Comparison of ENCODE assay signal across 8 cellular contexts in the genomic region with DNA sequence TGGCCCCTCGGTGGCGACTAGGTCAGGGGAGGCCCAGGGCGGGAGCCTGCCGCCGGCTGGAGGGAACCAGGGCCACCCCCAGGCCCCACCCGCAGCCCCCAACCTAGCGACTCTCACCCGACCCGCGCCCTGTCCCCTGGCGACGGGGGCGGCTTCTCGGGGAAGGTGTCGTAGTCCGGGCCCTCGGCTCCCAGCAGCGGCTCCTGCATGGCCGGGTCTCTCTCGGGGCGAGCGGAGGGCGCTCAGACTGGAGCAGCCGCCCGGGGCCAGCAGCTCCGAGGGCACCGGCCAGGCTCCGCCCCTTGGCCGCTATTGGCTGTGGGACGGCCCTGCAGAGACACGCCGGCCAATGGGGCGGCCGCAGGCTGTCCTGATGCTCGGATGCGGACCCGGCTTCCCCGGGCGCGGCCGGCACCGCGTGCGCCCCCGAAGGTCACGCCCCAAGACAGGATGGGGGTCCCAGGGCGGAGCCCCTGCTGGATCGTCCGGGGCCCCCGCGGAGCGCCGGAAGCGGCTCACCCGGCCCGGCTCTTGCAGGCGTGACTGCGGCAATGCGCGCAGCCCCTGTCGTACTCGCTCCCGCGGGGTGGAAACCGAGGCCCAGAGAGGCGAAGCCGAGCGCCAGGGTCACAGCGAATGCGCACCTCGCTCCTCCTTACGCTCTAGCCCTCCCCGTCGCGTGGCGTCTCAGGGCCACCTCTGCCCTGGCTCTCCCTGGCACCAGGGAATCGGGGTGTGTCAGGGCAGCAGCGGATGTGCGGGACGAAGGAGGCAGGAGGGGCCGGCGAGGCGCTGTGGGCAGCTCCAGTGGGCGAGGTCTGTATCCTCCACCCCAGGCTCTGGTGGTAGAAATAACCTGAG. TPM values are rescaled to one million over a fixed set of nuclear protein-coding genes. Genes with fewer than 3 reads are reported as not detected.
DNase-seq lines count a peak whose midpoint lies in the region; ATAC-seq, FAIRE-seq and TF ChIP-seq lines count a peak whose summit lies in the region.

A gene with protein sequence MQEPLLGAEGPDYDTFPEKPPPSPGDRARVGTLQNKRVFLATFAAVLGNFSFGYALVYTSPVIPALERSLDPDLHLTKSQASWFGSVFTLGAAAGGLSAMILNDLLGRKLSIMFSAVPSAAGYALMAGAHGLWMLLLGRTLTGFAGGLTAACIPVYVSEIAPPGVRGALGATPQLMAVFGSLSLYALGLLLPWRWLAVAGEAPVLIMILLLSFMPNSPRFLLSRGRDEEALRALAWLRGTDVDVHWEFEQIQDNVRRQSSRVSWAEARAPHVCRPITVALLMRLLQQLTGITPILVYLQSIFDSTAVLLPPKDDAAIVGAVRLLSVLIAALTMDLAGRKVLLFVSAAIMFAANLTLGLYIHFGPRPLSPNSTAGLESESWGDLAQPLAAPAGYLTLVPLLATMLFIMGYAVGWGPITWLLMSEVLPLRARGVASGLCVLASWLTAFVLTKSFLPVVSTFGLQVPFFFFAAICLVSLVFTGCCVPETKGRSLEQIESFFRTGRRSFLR (minus strand): TSS at position 249 of the 861 bp plus-strand sequence. CDS start 40 bp downstream, at position 209.

- H3K4me1 Mint-ChIP-seq in T-helper 1 cell treated with Interleukin-12 subunit alpha and Interleukin-12 subunit beta and Interleukin-4 antibody, amounts not matched to agents 30 μg/mL and 1 μg/mL, for 36 hours (ENCODE audit: low read depth): peaks cover 6% of the 10 kb centered on the region
- H3K4me1 Mint-ChIP-seq in progenitor cell of endocrine pancreas (ENCODE audit: low read depth): no peaks in the 10 kb centered on the region

- H3K36me3 Mint-ChIP-seq in T-helper 1 cell treated with Interleukin-12 subunit alpha and Interleukin-12 subunit beta and Interleukin-4 antibody, amounts not matched to agents 30 μg/mL and 1 μg/mL, for 36 hours (ENCODE audit: low read depth): no peaks in the 10 kb centered on the region
- no peaks in the 10 kb centered on the region for H3K36me3 Mint-ChIP-seq in progenitor cell of endocrine pancreas (ENCODE audit: insufficient read depth)

- H3K4me1 ChIP-seq in left ventricle myocardium inferior: peaks cover 21% of the 10 kb centered on the region
- H3K4me1 ChIP-seq in upper lobe of left lung: peaks cover 22 to 45% (median 32%) of the 10 kb centered on the region in 4 donors

- TF ChIP-seq EP300 in upper lobe of left lung (IDR thresholded peaks at IDR 0.05): no peak

- intact Hi-C loops in left ventricle myocardium inferior (cut with micrococcal nuclease): no loop called here

- H3K36me3 ChIP-seq in left ventricle myocardium inferior (peaks cover 14% of the 10 kb centered on the region), upper lobe of left lung (peaks cover 0 to 23% (median 7%) of the 10 kb centered on the region in 4 donors)

- peak within 1 kb of the TSS; percentile 86 for H3K27ac ChIP-seq in left ventricle myocardium inferior (replicated peaks)
- H3K27ac ChIP-seq in upper lobe of left lung: peak within 1 kb of the TSS; percentile 81 to 91 (median 87)

- peak; percentile 94 for FAIRE-seq in GM12891 (lab: Jason Lieb, UNC)

- H3K9me3 Mint-ChIP-seq in T-helper 1 cell treated with Interleukin-12 subunit alpha and Interleukin-12 subunit beta and Interleukin-4 antibody, amounts not matched to agents 30 μg/mL and 1 μg/mL, for 36 hours: no peaks in the 10 kb centered on the region
- H3K9me3 Mint-ChIP-seq in progenitor cell of endocrine pancreas (ENCODE audit: low read depth): no peaks in the 10 kb centered on the region

- DNase-seq in GM12891 (ENCODE audit: insufficient read length, low spot score) (peak; percentile 99), NCI-H1092 treated with DMSO at 0.1 percent for 48 hours (lab: John Stamatoyannopoulos, UW) (peak; percentile 87), amniotic stem cell (lab: John Stamatoyannopoulos, UW) (peak; percentile 42), left ventricle myocardium inferior (peak; percentile 88), progenitor cell of endocrine pancreas (ENCODE audit: low spot score, unreplicated experiment) (peak; percentile 82), upper lobe of left lung (peak; percentile 96 to 97)

- H3K27ac Mint-ChIP-seq in T-helper 1 cell treated with Interleukin-12 subunit alpha and Interleukin-12 subunit beta and Interleukin-4 antibody, amounts not matched to agents 30 μg/mL and 1 μg/mL, for 36 hours: no peak within 1 kb of the TSS
- no peak within 1 kb of the TSS for H3K27ac Mint-ChIP-seq in progenitor cell of endocrine pancreas

- H3K27me3 Mint-ChIP-seq in T-helper 1 cell treated with Interleukin-12 subunit alpha and Interleukin-12 subunit beta and Interleukin-4 antibody, amounts not matched to agents 30 μg/mL and 1 μg/mL, for 36 hours (ENCODE audit: low read depth): peaks cover 14% of the 10 kb centered on the region
- H3K27me3 Mint-ChIP-seq in progenitor cell of endocrine pancreas: peaks cover 37% of the 10 kb centered on the region

- no peaks in the 10 kb centered on the region for H3K27me3 ChIP-seq in left ventricle myocardium inferior (ENCODE audit: low read depth)
- peaks cover 0 to 3% (median 0%) of the 10 kb centered on the region in 4 donors for H3K27me3 ChIP-seq in upper lobe of left lung

- ATAC-seq in HG02623 (IDR thresholded peaks at IDR 0.05; ENCODE audit: unreplicated experiment): peak; percentile 80
- peak; percentile 93 to 97 for ATAC-seq in upper lobe of left lung (ENCODE audit: low FRiP score in 2 of 2)

- peak within 1 kb of the TSS; percentile 74 for H3K4me3 Mint-ChIP-seq in T-helper 1 cell treated with Interleukin-12 subunit alpha and Interleukin-12 subunit beta and Interleukin-4 antibody, amounts not matched to agents 30 μg/mL and 1 μg/mL, for 36 hours
- H3K4me3 Mint-ChIP-seq in progenitor cell of endocrine pancreas (ENCODE audit: low read depth): peak within 1 kb of the TSS; percentile 53

- peak within 1 kb of the TSS; percentile 78 for H3K4me3 ChIP-seq in left ventricle myocardium inferior
- peak within 1 kb of the TSS; percentile 57 to 79 (median 64) for H3K4me3 ChIP-seq in upper lobe of left lung

- no peak for TF ChIP-seq CTCF in left ventricle myocardium inferior (IDR thresholded peaks at IDR 0.05; ENCODE audit: borderline replicate concordance)
- TF ChIP-seq CTCF in progenitor cell of endocrine pancreas (IDR thresholded peaks at IDR 0.05; ENCODE audit: unreplicated experiment): no peak
- peak in 1 of 6 experiments; percentile 7 for TF ChIP-seq CTCF in upper lobe of left lung (IDR thresholded peaks at IDR 0.05)

- 0 to 1% methylated on average over 16 to 27 of the region's 84 CpGs for WGBS in upper lobe of left lung, 2 donors

- no peaks in the 10 kb centered on the region for H3K9me3 ChIP-seq in left ventricle myocardium inferior (replicated peaks)
- H3K9me3 ChIP-seq in upper lobe of left lung: no peaks in the 10 kb centered on the region

- TF ChIP-seq POLR2A in GM12891 (IDR thresholded peaks at IDR 0.05; ENCODE audit: low read depth, low read length) (no peak), upper lobe of left lung (IDR thresholded peaks at IDR 0.05) (peak in 3 of 4 donors; percentile 14 to 76 (median 37))

TF ChIP-seq in GM12891, 5 proteins besides CTCF, POLR2A, EP300 and RAD21:
- no peak for TF ChIP-seq POLR2AphosphoS5 (IDR thresholded peaks at IDR 0.05; ENCODE audit: low read depth, low read length)
- TF ChIP-seq PAX5 (IDR thresholded peaks at IDR 0.05; ENCODE audit: insufficient read depth, low read length, severe bottlenecking): no peak
- TF ChIP-seq SPI1 (IDR thresholded peaks at IDR 0.05; ENCODE audit: low read depth, low read length): no peak
- TF ChIP-seq POU2F2 (IDR thresholded peaks at IDR 0.05; ENCODE audit: low read depth, low read length): no peak
- no peak for TF ChIP-seq TAF1 (IDR thresholded peaks at IDR 0.05; ENCODE audit: low read depth, low read length)
TF ChIP-seq in GM12891: peak in this region for 0.

RNA-seq across cellular contexts. Expression of the gene that starts here (rescaled TPM):
- 11.0 TPM for polyA plus RNA-seq in GM12891 (2012; ENCODE audit: low read depth, missing spikeins)
- total RNA-seq in left ventricle myocardium inferior (2.0 TPM), progenitor cell of endocrine pancreas (4.7 and 5.2 TPM in 2 replicates), upper lobe of left lung (10 to 100 TPM in 2 of 6 donors, 1 to 10 TPM in 4; 5.2 to 17.2 (median 7.5) TPM)

Comparison
In these comparisons a context has a peak if more than half of its experiments do, and no peak if none do; other contexts are left out.
1. Peak in every context shown above with its lines: DNase-seq, ATAC-seq, H3K4me3 ChIP-seq and H3K27ac ChIP-seq.
2. DNase-seq: peak in every context shown above with its lines; median percentile 99 in GM12891; 96 in upper lobe of left lung; 88 in left ventricle myocardium inferior; 87 in NCI-H1092 treated with DMSO at 0.1 percent for 48 hours; 82 in progenitor cell of endocrine pancreas; 42 in amniotic stem cell.